Comparison of ENCODE assay signal across 8 cellular contexts in the genomic region with DNA sequence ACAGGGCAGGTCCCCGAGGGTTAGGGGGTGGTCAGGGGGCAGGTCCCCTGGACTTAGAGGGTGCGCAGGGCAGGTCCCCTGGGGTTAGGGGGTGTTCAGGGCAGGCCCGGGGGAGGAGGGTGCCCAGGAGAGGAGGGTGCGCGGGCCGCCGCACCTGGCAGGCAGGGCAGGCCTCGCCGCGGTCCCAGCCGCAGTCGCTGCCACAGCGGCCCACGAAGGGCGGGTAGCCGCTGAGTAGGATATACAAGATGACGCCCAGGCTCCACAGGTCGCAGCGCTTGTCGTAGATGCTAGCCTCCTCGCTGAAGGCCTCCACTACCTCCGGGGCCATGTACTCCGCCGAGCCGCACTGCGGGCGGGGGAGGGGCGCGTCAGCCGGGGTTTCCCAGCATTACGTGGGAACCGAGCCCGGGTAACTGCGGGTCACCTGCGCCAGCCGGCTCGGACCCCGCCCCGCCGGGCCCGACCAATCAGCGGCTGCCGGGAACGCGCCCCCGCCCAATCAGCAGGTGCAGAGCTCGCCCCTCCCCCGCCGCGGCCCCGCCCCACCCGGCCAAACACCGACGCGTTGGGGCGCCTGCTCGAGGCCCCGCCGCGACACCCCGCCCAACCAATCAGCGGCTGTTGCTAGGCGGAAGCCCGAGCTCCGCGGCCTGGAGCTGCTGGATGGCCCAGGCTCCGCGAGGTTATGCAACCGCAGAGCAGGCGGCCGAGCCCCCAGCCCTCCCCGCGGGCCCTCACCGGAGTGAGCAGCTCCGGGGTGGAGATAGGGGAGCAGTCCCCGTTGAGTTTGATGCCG. TPM values are rescaled to one million over a fixed set of nuclear protein-coding genes. Genes with fewer than 3 reads are reported as not detected.
DNase-seq lines count a peak whose midpoint lies in the region; ATAC-seq and TF ChIP-seq lines count a peak whose summit lies in the region.

No MANE protein-coding gene starts in this region.

- H3K4me1 ChIP-seq in foreskin keratinocyte (peaks cover 7% of the 10 kb centered on the region), neural progenitor cell (peaks cover 22% of the 10 kb centered on the region), stomach smooth muscle (ENCODE audit: control insufficient read depth, insufficient read depth, low read length) (peaks cover 57% of the 10 kb centered on the region)

- TF ChIP-seq POLR2A in Raji (IDR thresholded peaks at IDR 0.05; ENCODE audit: insufficient read depth, low read depth, low read length): 0 out of 2 replicates have a peak, but pooled peaks have one; percentile 19

- H3K36me3 Mint-ChIP-seq in neural progenitor cell: peaks cover 8% of the 10 kb centered on the region

- H3K27ac Mint-ChIP-seq in neural progenitor cell: no peak overlapping the region

- H3K36me3 ChIP-seq in neural progenitor cell (no peaks in the 10 kb centered on the region), stomach smooth muscle (ENCODE audit: control insufficient read depth in 2 of 2, insufficient read depth in 2 of 2, low read length in 2 of 2) (peaks cover 20 to 26% of the 10 kb centered on the region in 2 donors)

- H3K9me3 ChIP-seq in neural progenitor cell (ENCODE audit: low read depth) (no peaks in the 10 kb centered on the region), stomach smooth muscle (ENCODE audit: control insufficient read depth in 2 of 2, low read length in 2 of 2) (no peaks in the 10 kb centered on the region)

- ATAC-seq in GM21737 (IDR thresholded peaks at IDR 0.05; ENCODE audit: unreplicated experiment) (peak; percentile 49), foreskin keratinocyte (peak; percentile 90)

- peak overlapping the region; percentile 81 for H3K4me2 ChIP-seq in neural progenitor cell

- TF ChIP-seq CTCF in LNCaP clone FGC (IDR thresholded peaks at IDR 0.05; ENCODE audit: control insufficient read depth, extremely low read depth, insufficient read depth) (no peak), foreskin keratinocyte (conservative IDR thresholded peaks at IDR 0.05) (no peak), neural progenitor cell (IDR thresholded peaks at IDR 0.05) (no peak)

- DNase-seq in DMS153 (lab: John Stamatoyannopoulos, UW): peak; percentile 75
- DNase-seq in LNCaP clone FGC (ENCODE audit: low read depth): peak; percentile 91
- peak; percentile 98 to 100 (median 99) for DNase-seq in activated naive CD4-positive, alpha-beta T cell (lab: John Stamatoyannopoulos, UW)
- peak; percentile 79 to 89 for DNase-seq in foreskin keratinocyte
- DNase-seq in neural progenitor cell (ENCODE audit: low spot score): peak; percentile 98

- peaks cover 3% of the 10 kb centered on the region for H3K27me3 Mint-ChIP-seq in neural progenitor cell (ENCODE audit: insufficient read depth, low read depth)

- peaks cover 19% of the 10 kb centered on the region for H3K79me2 ChIP-seq in neural progenitor cell (ENCODE audit: low read depth)

- H3K4me3 Mint-ChIP-seq in neural progenitor cell: no peak overlapping the region

- no peaks in the 10 kb centered on the region for H3K9me3 Mint-ChIP-seq in neural progenitor cell

- peak overlapping the region; percentile 82 for H3K27ac ChIP-seq in foreskin keratinocyte
- peak overlapping the region; percentile 84 for H3K27ac ChIP-seq in neural progenitor cell
- peak overlapping the region; percentile 89 for H3K27ac ChIP-seq in stomach smooth muscle (ENCODE audit: low read length)

- H3K27me3 ChIP-seq in foreskin keratinocyte (no peaks in the 10 kb centered on the region), neural progenitor cell (no peaks in the 10 kb centered on the region), stomach smooth muscle (ENCODE audit: control insufficient read depth in 1 of 2, insufficient read depth in 2 of 2, low read length in 2 of 2) (no peaks in the 10 kb centered on the region)

- H3K9ac ChIP-seq in neural progenitor cell: peak overlapping the region; percentile 45
- H3K9ac ChIP-seq in stomach smooth muscle (ENCODE audit: low read length in 2 of 2): peak overlapping the region; percentile 69

- no peak overlapping the region for H2AFZ ChIP-seq in neural progenitor cell (replicated peaks)

- H3K4me3 ChIP-seq in LNCaP clone FGC (ENCODE audit: low read depth, low read length) (peak overlapping the region; percentile 55), neural progenitor cell (peak overlapping the region; percentile 38), stomach smooth muscle (ENCODE audit: low read length in 2 of 2) (peak overlapping the region; percentile 47 to 70)

- H3F3A ChIP-seq in neural progenitor cell (ENCODE audit: low read depth): peaks cover 36% of the 10 kb centered on the region

- H4K20me1 ChIP-seq in neural progenitor cell (ENCODE audit: low read depth): peaks cover 35% of the 10 kb centered on the region

- H3K4me1 Mint-ChIP-seq in neural progenitor cell: peaks cover 12% of the 10 kb centered on the region

RNA-seq across cellular contexts. Expression of gene MKNK2, which starts 9.2 kb away (rescaled TPM):
- 65.6 and 69.4 TPM in 2 replicates for total RNA-seq in foreskin keratinocyte
- polyA plus RNA-seq in foreskin keratinocyte: 45.3 and 58.3 TPM in 2 replicates
- 46.0 and 106 TPM in 2 replicates for total RNA-seq in neural progenitor cell (ENCODE audit: low replicate concordance)

RNA-seq across cellular contexts. Expression of gene BTBD2, which starts 26.4 kb away (rescaled TPM):
- total RNA-seq in foreskin keratinocyte: 51.2 and 51.7 TPM in 2 replicates
- polyA plus RNA-seq in foreskin keratinocyte: 49.5 and 51.4 TPM in 2 replicates
- total RNA-seq in neural progenitor cell (ENCODE audit: low replicate concordance): 48.8 and 148 TPM in 2 replicates

RNA-seq across cellular contexts. Expression of gene MOB3A, which starts 54.2 kb away (rescaled TPM):
- 30.1 and 32.9 TPM in 2 replicates for total RNA-seq in foreskin keratinocyte
- 36.0 and 37.8 TPM in 2 replicates for polyA plus RNA-seq in foreskin keratinocyte
- 6.0 and 15.9 TPM in 2 replicates for total RNA-seq in neural progenitor cell (ENCODE audit: low replicate concordance)

RNA-seq across cellular contexts. Expression of gene IZUMO4, which starts 54.8 kb away (rescaled TPM):
- 2.0 and 3.1 TPM in 2 replicates for total RNA-seq in foreskin keratinocyte
- polyA plus RNA-seq in foreskin keratinocyte: 3.8 and 4.4 TPM in 2 replicates
- 3.7 TPM in 1 of 2 replicates, not detected in the other for total RNA-seq in neural progenitor cell (ENCODE audit: low replicate concordance)

Comparison
In these comparisons a context has a peak if more than half of its experiments do, and no peak if none do; other contexts are left out.
1. Peak in every context shown above with its lines: DNase-seq, ATAC-seq, H3K4me3 ChIP-seq and H3K27ac ChIP-seq.